ENCODE assay signal across 18 cellular contexts in genomic region chr1:15755021-15755642, GRCh38. TPM values are rescaled to one million over a fixed set of nuclear protein-coding genes. Genes with fewer than 3 reads are reported as not detected.
DNase-seq lines count a peak whose midpoint lies in the region; ATAC-seq and TF ChIP-seq lines count a peak whose summit lies in the region.
"Had no signal": no experiment of that assay in that cellular context is flagged by ENCODE, and none has a peak within 500 bp of the region (broad histone marks: within the 10 kb centered on the region; RNA-seq: fewer than 3 reads in every experiment).

No MANE protein-coding gene starts in this region.

- peak overlapping the region; percentile 38 for H3K4me3 Mint-ChIP-seq in CD4-positive, alpha-beta T cell
- H3K4me3 Mint-ChIP-seq in WTC11 (no peak overlapping the region), neural progenitor cell (peak overlapping the region; percentile 57)

- peaks cover 39% of the 10 kb centered on the region for H3K27me3 ChIP-seq in CD4-positive, alpha-beta T cell (ENCODE audit: control insufficient read depth, insufficient read depth, low read length)
- H3K27me3 ChIP-seq in neural progenitor cell = peaks cover 53% of the 10 kb centered on the region

- H3K4me1 ChIP-seq in neural progenitor cell (peaks cover 46% of the 10 kb centered on the region), OCI-LY7 (ENCODE audit: insufficient read depth, low read length, poor library complexity, severe bottlenecking) (no peaks in the 10 kb centered on the region)

- no peak overlapping the region for H2AFZ ChIP-seq in neural progenitor cell (replicated peaks)
- H2AFZ ChIP-seq in OCI-LY7 (ENCODE audit: low read length) = no peak overlapping the region

- H3K4me3 ChIP-seq in neural progenitor cell (no peak overlapping the region), OCI-LY7 (ENCODE audit: low read depth, low read length, poor library complexity, severe bottlenecking) (no peak overlapping the region)
- H3K4me3 ChIP-seq: BLaER1 treated with 17β-estradiol and CSF1 and Interleukin-3, amounts not matched to agents 10 nM and 100 nM had no signal

- ATAC-seq in CD4-positive, alpha-beta T cell (ENCODE audit: poor library complexity) = no peak
- ATAC-seq in WTC11 = no peak
- ATAC-seq: PC-3 had no signal

- no peaks in the 10 kb centered on the region for H3K9me3 Mint-ChIP-seq in CD4-positive, alpha-beta T cell
- H3K9me3 Mint-ChIP-seq in WTC11 = 0 out of 2 replicates have a peak, but pooled peaks cover 3% of the 10 kb centered on the region
- H3K9me3 Mint-ChIP-seq in neural progenitor cell = no peaks in the 10 kb centered on the region

- no peak overlapping the region for H3K27ac ChIP-seq in CD4-positive, alpha-beta T cell (ENCODE audit: low read depth, low read length)
- no peak overlapping the region for H3K27ac ChIP-seq in neural progenitor cell
- no peak overlapping the region for H3K27ac ChIP-seq in OCI-LY7 (ENCODE audit: low read depth, low read length, poor library complexity, severe bottlenecking)
- H3K27ac ChIP-seq: BLaER1 treated with 17β-estradiol and CSF1 and Interleukin-3, amounts not matched to agents 10 nM and 100 nM had no signal

- peak overlapping the region; percentile 49 for H3K4me2 ChIP-seq in neural progenitor cell
- no peak overlapping the region for H3K4me2 ChIP-seq in OCI-LY7 (ENCODE audit: low read length)
- H3K4me2 ChIP-seq: BLaER1 treated with 17β-estradiol and CSF1 and Interleukin-3, amounts not matched to agents 10 nM and 100 nM had no signal

- H3K36me3 Mint-ChIP-seq in CD4-positive, alpha-beta T cell (ENCODE audit: low read depth) = no peaks in the 10 kb centered on the region
- H3K36me3 Mint-ChIP-seq in WTC11 (no peaks in the 10 kb centered on the region), neural progenitor cell (no peaks in the 10 kb centered on the region)

- no peak for TF ChIP-seq CTCF in CD4-positive, alpha-beta T cell (IDR thresholded peaks at IDR 0.05)
- TF ChIP-seq CTCF in WTC11 (IDR thresholded peaks at IDR 0.05) (no peak), neural progenitor cell (IDR thresholded peaks at IDR 0.05) (no peak), OCI-LY7 (conservative IDR thresholded peaks at IDR 0.05; ENCODE audit: low read length) (no peak)

- H3K79me2 ChIP-seq in neural progenitor cell (ENCODE audit: low read depth) = no peaks in the 10 kb centered on the region
- H3K79me2 ChIP-seq in OCI-LY7 (ENCODE audit: insufficient read depth, low read depth, low read length) = no peaks in the 10 kb centered on the region

- peaks cover 15% of the 10 kb centered on the region for H3K4me1 Mint-ChIP-seq in CD4-positive, alpha-beta T cell (ENCODE audit: low read depth)
- H3K4me1 Mint-ChIP-seq in WTC11 (peaks cover 24% of the 10 kb centered on the region), neural progenitor cell (peaks cover 35% of the 10 kb centered on the region)

- intact Hi-C loops in CD4-positive, alpha-beta T cell (cut with DNase I, micrococcal nuclease) = no loop called here
- intact Hi-C loops in OCI-LY7 (cut with micrococcal nuclease; ENCODE audit: unreplicated experiment) = no loop called here

- peaks cover 49% of the 10 kb centered on the region for H3F3A ChIP-seq in neural progenitor cell (ENCODE audit: low read depth)

- no peaks in the 10 kb centered on the region for H3K9me3 ChIP-seq in CD4-positive, alpha-beta T cell (ENCODE audit: control insufficient read depth, low read length)
- no peaks in the 10 kb centered on the region for H3K9me3 ChIP-seq in neural progenitor cell (ENCODE audit: low read depth)
- H3K9me3 ChIP-seq in OCI-LY7 (ENCODE audit: low read length) = no peaks in the 10 kb centered on the region
- H3K9me3 ChIP-seq: BLaER1 treated with 17β-estradiol and CSF1 and Interleukin-3, amounts not matched to agents 10 nM and 100 nM had no signal

- no peak overlapping the region for H3K9ac ChIP-seq in neural progenitor cell
- H3K9ac ChIP-seq: BLaER1 treated with 17β-estradiol and CSF1 and Interleukin-3, amounts not matched to agents 10 nM and 100 nM had no signal

- H3K27ac Mint-ChIP-seq in CD4-positive, alpha-beta T cell = no peak overlapping the region
- H3K27ac Mint-ChIP-seq in WTC11 = no peak overlapping the region
- H3K27ac Mint-ChIP-seq in neural progenitor cell = no peak overlapping the region

- no peak for DNase-seq in CD4-positive, alpha-beta T cell
- DNase-seq in WTC11 (ENCODE audit: low spot score) (no peak), neural progenitor cell (ENCODE audit: low spot score) (no peak), OCI-LY7 (ENCODE audit: low spot score) (no peak), cerebellar cortex (ENCODE audit: low spot score) (no peak)
- no peak for DNase-seq in activated CD4-positive, alpha-beta T cell treated with anti-CD3 and anti-CD28 coated beads, Interleukin-2, amount 50 U/mL, for 4 hours
- DNase-seq: GF-D8, Karpas-422, MM.1S, NCI-H1092 treated with DMSO at 0.1 percent for 48 hours, NCI-H2081 treated with DMSO at 0.1 percent for 48 hours, NCI-H510A, NCI-H774, PC-3 had no signal

- H4K20me1 ChIP-seq in neural progenitor cell (ENCODE audit: low read depth) (peaks cover 18% of the 10 kb centered on the region), OCI-LY7 (ENCODE audit: insufficient read depth, low read length) (no peaks in the 10 kb centered on the region)

- H3K27me3 Mint-ChIP-seq in CD4-positive, alpha-beta T cell = peaks cover 44% of the 10 kb centered on the region
- H3K27me3 Mint-ChIP-seq in WTC11 (ENCODE audit: low read depth) (no peaks in the 10 kb centered on the region; the same call in 1 of the 2 replicates), neural progenitor cell (ENCODE audit: insufficient read depth, low read depth) (peaks cover 20% of the 10 kb centered on the region)

- CTCF ChIA-PET in CD4-positive, alpha-beta T cell (lab: Charles Lee) = no interaction called here
- CTCF ChIA-PET in WTC11 (lab: Charles Lee) = interaction anchor here (3.2 to 5.2 kb wide), 2 partner anchors 14 to 37 kb away, joined by 12 to 51 read pairs; partner anchors contain the start of gene TMEM82
- CTCF ChIA-PET in OCI-LY7 (lab: Charles Lee; ENCODE audit: unreplicated experiment) = no interaction called here

- POLR2A ChIA-PET in CD4-positive, alpha-beta T cell (lab: Charles Lee) = interaction anchor here (1.1 kb wide), 1 partner anchor 79 kb away, joined by 3 read pairs; no protein-coding TSS in a partner anchor
- POLR2A ChIA-PET in WTC11 (lab: Charles Lee) (no interaction called here), OCI-LY7 (lab: Charles Lee) (no interaction called here)

- H3K36me3 ChIP-seq in neural progenitor cell (no peaks in the 10 kb centered on the region), OCI-LY7 (ENCODE audit: insufficient read depth, low read length) (no peaks in the 10 kb centered on the region)
- H3K36me3 ChIP-seq: BLaER1 treated with 17β-estradiol and CSF1 and Interleukin-3, amounts not matched to agents 10 nM and 100 nM had no signal

- BruUV-seq in OCI-LY7 (replicated peaks; lab: Mats Ljungman, UMichigan) = no TSS peak

- no peaks in the 10 kb centered on the region for H3K9me2 ChIP-seq in OCI-LY7 (ENCODE audit: insufficient read depth, low read length)

TF ChIP-seq in WTC11, 78 proteins besides CTCF, POLR2A, EP300 and RAD21:
- 0 out of 2 replicates have a peak, but pooled peaks have one; percentile 13 for TF ChIP-seq GTF2I (CRISPR knock-in tag; conservative IDR thresholded peaks at IDR 0.05)
- no peak for TF ChIP-seq HMGXB4 (CRISPR knock-in tag; IDR thresholded peaks at IDR 0.05)

RNA-seq across cellular contexts. Expression of gene FBLIM1, which starts 3.5 kb away (rescaled TPM):
- total RNA-seq in CD4-positive, alpha-beta T cell = under 1 TPM in 1 of 2 experiments, not detected in 1; 0.50 TPM
- total RNA-seq in WTC11 (2021) = 70.9 to 78.3 TPM (median 76.6 TPM) in 3 replicates
- total RNA-seq in neural progenitor cell (ENCODE audit: low replicate concordance) = 4.7 and 13.0 TPM in 2 replicates
- total RNA-seq in OCI-LY7 (2014; rRNA removed; shearing (Covaris generic)) = not detected in 2 replicates
- total RNA-seq in OCI-LY7 (2022) = not detected in 2 replicates

RNA-seq across cellular contexts. Expression of gene TMEM82, which starts 12.8 kb away (rescaled TPM):
- not detected for total RNA-seq in CD4-positive, alpha-beta T cell
- total RNA-seq in WTC11 (2021) (0.48 to 1.4 TPM (median 0.94 TPM) in 3 replicates), neural progenitor cell (ENCODE audit: low replicate concordance) (0.56 TPM in 1 of 2 replicates, not detected in the other), OCI-LY7 (2022) (not detected in 2 replicates)
- not detected in 2 replicates for total RNA-seq in OCI-LY7 (2014; rRNA removed; shearing (Covaris generic))
- total RNA-seq: Daoy, H4, PC-3, SK-MEL-5 had no signal

RNA-seq across cellular contexts. Expression of gene SLC25A34, which starts 19.1 kb away (rescaled TPM):
- 1 to 10 TPM; 1.9 to 2.8 TPM for total RNA-seq in CD4-positive, alpha-beta T cell
- total RNA-seq in WTC11 (2021) = 0.82 to 2.0 TPM (median 1.1 TPM) in 3 replicates
- 0.34 and 2.2 TPM in 2 replicates for total RNA-seq in neural progenitor cell (ENCODE audit: low replicate concordance)
- 1.2 and 1.4 TPM in 2 replicates for total RNA-seq in OCI-LY7 (2014; rRNA removed; shearing (Covaris generic))
- 2.2 TPM in 2 replicates for total RNA-seq in OCI-LY7 (2022)

RNA-seq across cellular contexts. Expression of gene UQCRHL, which starts 52.3 kb away (rescaled TPM):
- under 1 TPM; 0.25 to 0.69 TPM for total RNA-seq in CD4-positive, alpha-beta T cell
- total RNA-seq in WTC11 (2021) = 2.6 to 3.8 TPM (median 2.7 TPM) in 3 replicates
- total RNA-seq in neural progenitor cell (ENCODE audit: low replicate concordance) = 2.8 and 4.8 TPM in 2 replicates
- total RNA-seq in OCI-LY7 (2014; rRNA removed; shearing (Covaris generic)) = 12.4 and 15.0 TPM in 2 replicates
- total RNA-seq in OCI-LY7 (2022) = 2.4 and 3.4 TPM in 2 replicates
